21 cellular contexts compared by ENCODE assay signal in the genomic region with DNA sequence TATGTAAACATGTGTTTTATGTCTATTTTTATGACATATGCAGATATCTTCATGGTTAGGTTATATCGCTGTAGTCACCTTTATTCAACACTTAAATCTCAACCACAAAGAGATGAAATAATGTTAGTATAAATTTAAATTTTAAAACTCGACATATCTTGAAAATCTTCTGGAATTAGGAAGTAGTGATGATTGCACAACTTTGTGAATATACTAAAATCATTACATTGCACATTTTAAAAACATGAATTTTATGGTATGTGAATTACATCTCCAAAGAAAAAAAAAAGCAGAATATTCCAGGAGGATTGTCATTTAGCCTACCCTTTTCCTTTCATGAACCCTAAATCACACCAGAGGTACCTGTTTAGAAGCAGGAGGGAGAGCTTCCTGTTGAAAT.
"Had no signal": no experiment of that assay in that cellular context is flagged by ENCODE, and none has a peak within 500 bp of the region (broad histone marks: within the 10 kb centered on the region; RNA-seq: fewer than 3 reads in every experiment).

No MANE protein-coding gene starts in this region.

- ATAC-seq: mucosa of descending colon; naive thymus-derived CD4-positive, alpha-beta T cell; natural killer cell treated with Interleukin-12 subunit alpha and Interleukin-12 subunit beta and Interleukin-15 and Interleukin-18, amount 100 ng/mL, for 72 hours; right lobe of liver; stimulated activated memory B cell treated with anti-CD40 and anti-IgM and Interleukin-4, amounts not matched to agents 10 μg/mL and 1 μg/mL and 100 μg/mL, for 72 hours; stimulated activated naive CD8-positive, alpha-beta T cell treated with anti-CD3 and anti-CD28 coated beads, Interleukin-15, amount 100 ng/mL, for 72 hours had no signal

- H3K4me3 ChIP-seq: left ventricle myocardium inferior, lung, mucosa of descending colon, ovary, right atrium auricular region, right lobe of liver, smooth muscle cell, tibial nerve, uterus had no signal

- H3K36me3 ChIP-seq: left ventricle myocardium inferior, ovary, right atrium auricular region, right lobe of liver, tibial nerve, uterus had no signal

- DNase-seq: islet precursor cell; left ventricle myocardium inferior; mesendoderm; mucosa of descending colon; naive thymus-derived CD4-positive, alpha-beta T cell; ovary; right lobe of liver; stimulated activated CD4-positive, alpha-beta T cell treated with anti-CD3 and anti-CD28 coated beads, Interleukin-1b, Interleukin-23, amount 100 ng/mL, for 48 hours; stimulated activated CD4-positive, alpha-beta T cell treated with anti-CD3 and anti-CD28 coated beads, Interleukin-2, amount 100 ng/mL, for 48 hours; stimulated activated CD4-positive, alpha-beta T cell treated with anti-CD3 and anti-CD28 coated beads, Interleukin-4, amount 100 ng/mL, for 4 hours; stimulated activated CD8-positive, alpha-beta memory T cell treated with anti-CD3 and anti-CD28 coated beads, Interleukin-4, amount 100 ng/mL, for 48 hours; stimulated activated naive CD4-positive, alpha-beta T cell treated with Interleukin-2 at 50 U/mL for 16 hours; stimulated activated naive CD8-positive, alpha-beta T cell treated with anti-CD3 and anti-CD28 coated beads, Interleukin-15, amount 100 ng/mL, for 72 hours; substantia nigra; uterus had no signal

- H3K9me3 ChIP-seq: left ventricle myocardium inferior, mucosa of descending colon, ovary, right atrium auricular region, right lobe of liver, tibial nerve, uterus had no signal

- H3K27ac ChIP-seq: left ventricle myocardium inferior, ovary, right atrium auricular region, right lobe of liver, tibial nerve, uterus had no signal

- H3K27me3 ChIP-seq: ovary, right atrium auricular region, right lobe of liver, tibial nerve, uterus had no signal
